ENCODE assay signal across 1 cellular context in the genomic region with DNA sequence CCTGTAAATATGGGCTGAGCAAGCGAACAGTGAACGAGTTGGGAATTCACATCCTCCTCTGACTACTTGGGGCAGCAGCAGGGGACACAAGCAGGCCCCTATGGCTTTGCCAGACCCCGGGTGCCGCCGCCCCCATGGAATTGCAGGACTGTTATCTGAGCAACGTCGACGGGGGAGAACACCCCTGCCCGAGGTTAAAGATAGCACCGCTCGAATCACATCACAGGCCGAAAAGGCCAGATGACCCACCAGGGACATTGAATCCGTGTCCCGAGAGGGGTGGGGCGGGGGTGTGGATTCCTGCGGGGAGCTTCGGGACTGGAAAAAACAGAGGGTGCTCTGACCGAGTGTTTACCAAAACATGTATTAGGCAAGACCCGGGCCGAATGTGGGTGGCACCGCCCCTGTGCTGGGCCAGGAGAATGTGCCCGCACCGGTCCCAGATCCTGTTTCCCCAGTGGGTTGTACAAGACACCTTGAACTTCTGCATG.
A peak's percentile ranks its signal among the peaks of the same experiment; 100 is the strongest.
TF ChIP-seq lines count a peak whose summit lies in the region.

No MANE protein-coding gene starts in this region.

TF ChIP-seq in K562, 482 proteins besides CTCF, POLR2A, EP300 and RAD21:
- TF ChIP-seq, protein P1, sequence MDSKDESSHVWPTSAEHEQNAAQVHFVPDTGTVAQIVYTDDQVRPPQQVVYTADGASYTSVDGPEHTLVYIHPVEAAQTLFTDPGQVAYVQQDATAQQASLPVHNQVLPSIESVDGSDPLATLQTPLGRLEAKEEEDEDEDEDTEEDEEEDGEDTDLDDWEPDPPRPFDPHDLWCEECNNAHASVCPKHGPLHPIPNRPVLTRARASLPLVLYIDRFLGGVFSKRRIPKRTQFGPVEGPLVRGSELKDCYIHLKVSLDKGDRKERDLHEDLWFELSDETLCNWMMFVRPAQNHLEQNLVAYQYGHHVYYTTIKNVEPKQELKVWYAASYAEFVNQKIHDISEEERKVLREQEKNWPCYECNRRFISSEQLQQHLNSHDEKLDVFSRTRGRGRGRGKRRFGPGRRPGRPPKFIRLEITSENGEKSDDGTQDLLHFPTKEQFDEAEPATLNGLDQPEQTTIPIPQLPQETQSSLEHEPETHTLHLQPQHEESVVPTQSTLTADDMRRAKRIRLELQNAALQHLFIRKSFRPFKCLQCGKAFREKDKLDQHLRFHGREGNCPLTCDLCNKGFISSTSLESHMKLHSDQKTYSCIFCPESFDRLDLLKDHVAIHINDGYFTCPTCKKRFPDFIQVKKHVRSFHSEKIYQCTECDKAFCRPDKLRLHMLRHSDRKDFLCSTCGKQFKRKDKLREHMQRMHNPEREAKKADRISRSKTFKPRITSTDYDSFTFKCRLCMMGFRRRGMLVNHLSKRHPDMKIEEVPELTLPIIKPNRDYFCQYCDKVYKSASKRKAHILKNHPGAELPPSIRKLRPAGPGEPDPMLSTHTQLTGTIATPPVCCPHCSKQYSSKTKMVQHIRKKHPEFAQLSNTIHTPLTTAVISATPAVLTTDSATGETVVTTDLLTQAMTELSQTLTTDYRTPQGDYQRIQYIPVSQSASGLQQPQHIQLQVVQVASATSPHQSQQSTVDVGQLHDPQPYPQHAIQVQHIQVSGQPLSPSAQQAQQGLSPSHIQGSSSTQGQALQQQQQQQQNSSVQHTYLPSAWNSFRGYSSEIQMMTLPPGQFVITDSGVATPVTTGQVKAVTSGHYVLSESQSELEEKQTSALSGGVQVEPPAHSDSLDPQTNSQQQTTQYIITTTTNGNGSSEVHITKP (IDR thresholded peaks at IDR 0.05; ENCODE audit: partially characterized antibody), result peak; percentile 81
- no peak for TF ChIP-seq ZNF780A (CRISPR knock-in tag; IDR thresholded peaks at IDR 0.05)
